20 cellular contexts compared by ENCODE assay signal in the genomic region with DNA sequence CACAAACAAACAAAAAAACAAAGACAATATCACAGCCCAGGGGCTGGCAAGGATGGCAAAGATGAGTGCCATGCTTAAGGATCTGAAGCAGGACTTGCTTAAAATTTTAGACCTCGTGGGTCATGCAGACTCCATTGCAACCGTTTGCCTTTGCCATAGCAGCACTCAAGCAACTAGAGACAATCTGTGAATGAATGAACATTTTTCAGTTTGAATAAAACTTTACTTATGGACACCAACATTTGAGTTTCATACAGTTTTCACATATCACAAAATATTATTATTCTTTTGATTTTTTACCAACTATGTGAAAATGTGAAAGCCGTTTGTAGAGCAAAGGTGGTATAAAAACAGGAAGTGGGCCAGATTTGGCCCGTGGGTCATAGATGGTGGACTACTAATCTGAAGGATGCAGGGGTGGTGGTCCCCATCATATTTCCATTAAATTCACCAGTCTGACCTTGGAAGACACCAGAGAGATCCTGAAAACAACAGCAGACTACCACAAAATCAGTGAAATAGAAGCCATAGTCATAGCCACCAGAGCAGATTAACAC. TPM values are rescaled to one million over a fixed set of nuclear protein-coding genes. Genes with fewer than 3 reads are reported as not detected.
"Had no signal": no experiment of that assay in that cellular context is flagged by ENCODE, and none has a peak within 500 bp of the region (broad histone marks: within the 10 kb centered on the region; RNA-seq: fewer than 3 reads in every experiment).

No MANE protein-coding gene starts in this region.

- H3K36me3 ChIP-seq: esophagus squamous epithelium, gastroesophageal sphincter, neural progenitor cell, ovary, suprapubic skin, tibial artery, upper lobe of left lung, uterus had no signal

- H2AFZ ChIP-seq: neural progenitor cell had no signal

- DNase-seq: dermis blood vessel endothelial cell; esophagus squamous epithelium; foreskin fibroblast; glutamatergic neuron; mammary epithelial cell; naive thymus-derived CD4-positive, alpha-beta T cell; nucleus accumbens; ovary; right cardiac atrium; small intestine; stimulated activated CD4-positive, alpha-beta T cell treated with anti-CD3 and anti-CD28 coated beads, Interleukin-12 subunit alpha, Interleukin-12 subunit beta, amount 100 ng/mL, for 4 hours; stimulated activated naive CD4-positive, alpha-beta T cell; upper lobe of left lung; uterus had no signal

- H3K27me3 ChIP-seq: neural progenitor cell, ovary, suprapubic skin, upper lobe of left lung, uterus had no signal

- H3K4me3 Mint-ChIP-seq: naive thymus-derived CD4-positive, alpha-beta T cell; neural progenitor cell had no signal

- H3K27ac Mint-ChIP-seq: neural progenitor cell had no signal

- ATAC-seq: gastroesophageal sphincter; left lobe of liver; naive thymus-derived CD4-positive, alpha-beta T cell; right cardiac atrium had no signal

- H3K36me3 Mint-ChIP-seq: neural progenitor cell had no signal

- H3K9me3 ChIP-seq: esophagus squamous epithelium, gastroesophageal sphincter, ovary, suprapubic skin, tibial artery, upper lobe of left lung, uterus had no signal

- H3K27ac ChIP-seq: esophagus squamous epithelium, gastroesophageal sphincter, neural progenitor cell, ovary, suprapubic skin, tibial artery, upper lobe of left lung, uterus had no signal

- H3K4me1 Mint-ChIP-seq: neural progenitor cell had no signal

- H3K9ac ChIP-seq: neural progenitor cell had no signal

- H3K27me3 Mint-ChIP-seq: naive thymus-derived CD4-positive, alpha-beta T cell had no signal

- H3K4me3 ChIP-seq: esophagus squamous epithelium, gastroesophageal sphincter, neural progenitor cell, ovary, suprapubic skin, tibial artery, upper lobe of left lung, uterus had no signal

- H3K4me2 ChIP-seq: neural progenitor cell had no signal

RNA-seq across cellular contexts. Expression of gene IL2RA, which starts 18.3 kb away (rescaled TPM):
- total RNA-seq: dermis blood vessel endothelial cell, epithelial cell of proximal tubule, mammary epithelial cell had no signal
